Comparison of ENCODE assay signal across 8 cellular contexts in genomic region chr13:23609414-23610186, GRCh38. TPM values are rescaled to one million over a fixed set of nuclear protein-coding genes. Genes with fewer than 3 reads are reported as not detected.
A peak's percentile ranks its signal among the peaks of the same experiment; 100 is the strongest.
DNase-seq lines count a peak whose midpoint lies in the region; ATAC-seq, FAIRE-seq and TF ChIP-seq lines count a peak whose summit lies in the region.

No MANE protein-coding gene starts in this region.

- H3K36me3 ChIP-seq in esophagus muscularis mucosa (no peaks in the 10 kb centered on the region), psoas muscle (ENCODE audit: insufficient read depth in 1 of 2, low read depth in 1 of 2) (no peaks in the 10 kb centered on the region)

- WGBS in esophagus muscularis mucosa = 11% methylated on average over 9 of the region's 9 CpGs
- WGBS in psoas muscle, 3 donors = 9 to 21% (median 12%) methylated on average over 9 of the region's 9 CpGs

- no peak for DNase-seq in GM12892 (ENCODE audit: insufficient read length)
- peak; percentile 67 for DNase-seq in M059J (ENCODE audit: low read depth)
- no peak for DNase-seq in esophagus muscularis mucosa (ENCODE audit: extremely low spot score)
- no peak for DNase-seq in psoas muscle
- DNase-seq in NCI-H2029 (lab: John Stamatoyannopoulos, UW) = no peak
- DNase-seq in retina = no peak
- no peak for DNase-seq in head of caudate nucleus

- H3K27ac ChIP-seq in esophagus muscularis mucosa (replicated peaks in 1 of 4) (peak overlapping the region; percentile 23 to 73 (median 50)), psoas muscle (no peak overlapping the region)

- TF ChIP-seq POLR2A in GM12892 (IDR thresholded peaks at IDR 0.05; ENCODE audit: low read depth, low read length) = no peak
- no peak for TF ChIP-seq POLR2A in esophagus muscularis mucosa (IDR thresholded peaks at IDR 0.05; ENCODE audit: low read depth)

- no peak for TF ChIP-seq EP300 in esophagus muscularis mucosa (IDR thresholded peaks at IDR 0.05)

- H3K4me1 ChIP-seq in esophagus muscularis mucosa (peaks cover 34 to 40% (median 36%) of the 10 kb centered on the region in 4 donors), psoas muscle (peaks cover 8% of the 10 kb centered on the region)

- H3K27me3 ChIP-seq in esophagus muscularis mucosa (no peaks in the 10 kb centered on the region), psoas muscle (ENCODE audit: insufficient read depth in 3 of 3, low read length in 2 of 3) (peaks cover 0 to 2% (median 0%) of the 10 kb centered on the region in 3 donors)

- TF ChIP-seq CTCF in esophagus muscularis mucosa (IDR thresholded peaks at IDR 0.05) (no peak), psoas muscle (IDR thresholded peaks at IDR 0.05) (no peak)

- intact Hi-C loops in esophagus muscularis mucosa (cut with DNase I) (no loop called here), psoas muscle (cut with DNase I) (no loop called here), head of caudate nucleus (cut with DNase I) (no loop called here)

- H3K9me3 ChIP-seq in esophagus muscularis mucosa (no peaks in the 10 kb centered on the region), psoas muscle (no peaks in the 10 kb centered on the region)

- peak overlapping the region; percentile 23 to 42 (median 36) for H3K4me3 ChIP-seq in esophagus muscularis mucosa
- peak overlapping the region; percentile 29 for H3K4me3 ChIP-seq in psoas muscle

- FAIRE-seq in GM12892 (lab: Jason Lieb, UNC) = peak; percentile 81

- ATAC-seq in psoas muscle (peak in 1 of 4 donors; percentile 64), HG03520 (IDR thresholded peaks at IDR 0.05; ENCODE audit: unreplicated experiment) (no peak)

RNA-seq across cellular contexts. Expression of gene TNFRSF19, which starts 39.4 kb away (rescaled TPM):
- polyA plus RNA-seq in GM12892 (2012; ENCODE audit: missing spikeins) = 12.6 TPM
- 54.8 and 55.5 TPM in 2 replicates for total RNA-seq in M059J (2014; rRNA removed; shearing (Covaris generic))
- 1 to 10 TPM; 3.2 to 5.6 (median 5.0) TPM for total RNA-seq in esophagus muscularis mucosa
- total RNA-seq in psoas muscle = 1 to 10 TPM in 2 of 4 donors, under 1 TPM in 2; 0.38 to 2.0 (median 1.1) TPM
- polyA plus RNA-seq in psoas muscle = under 1 TPM; 0.35 to 0.55 (median 0.41) TPM
